ENCODE assay signal across 18 cellular contexts in the genomic region with DNA sequence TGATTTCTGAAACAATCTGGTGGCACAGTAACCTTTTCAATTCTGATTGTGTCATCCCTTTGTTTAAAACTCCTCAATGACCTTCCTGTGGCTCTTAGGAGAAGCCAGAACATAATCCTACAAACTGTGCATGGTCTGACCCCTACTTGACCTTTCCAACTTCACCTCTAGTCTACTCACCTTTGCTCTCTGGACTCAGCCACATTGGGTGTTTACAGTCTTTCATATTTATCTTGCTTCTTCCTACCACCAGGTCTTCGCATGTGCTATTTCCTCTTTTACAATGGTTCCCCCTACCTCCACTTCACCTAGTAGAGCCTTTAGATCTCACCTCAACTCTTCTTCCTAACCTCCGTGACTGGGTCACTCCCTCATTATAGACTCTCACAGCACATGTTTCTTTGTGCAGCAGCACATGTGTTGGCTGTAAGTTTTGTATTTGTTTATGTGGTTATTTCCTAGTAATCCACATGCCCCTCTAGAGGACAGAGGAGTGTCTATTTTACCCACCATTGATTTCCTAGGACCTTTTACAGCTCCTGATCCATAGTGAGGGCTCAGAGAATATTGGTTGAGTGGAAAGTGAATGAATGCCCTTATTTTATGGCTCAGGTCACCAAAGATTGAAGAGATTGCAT.
DNase-seq lines count a peak whose midpoint lies in the region; ATAC-seq, FAIRE-seq and TF ChIP-seq lines count a peak whose summit lies in the region.
"Had no signal": no experiment of that assay in that cellular context is flagged by ENCODE, and none has a peak within 500 bp of the region (broad histone marks: within the 10 kb centered on the region; RNA-seq: fewer than 3 reads in every experiment).

No MANE protein-coding gene starts in this region.

- no peak; the same call in 2 of the 3 replicates for ATAC-seq in HepG2
- no peak for ATAC-seq in HG02870 (IDR thresholded peaks at IDR 0.05; ENCODE audit: unreplicated experiment)
- no peak for ATAC-seq in T-cell (replicated peaks in 1 of 4)

- H4K91ac ChIP-seq in trophoblast cell (ENCODE audit: low read depth, low read length) = no peak overlapping the region

- H3K4me2 ChIP-seq in HepG2 (ENCODE audit: low read depth, low read length) = no peak overlapping the region
- H3K4me2 ChIP-seq in trophoblast cell (ENCODE audit: low read length) = no peak overlapping the region

- H3K36me3 ChIP-seq in bronchial epithelial cell (ENCODE audit: control insufficient read depth, insufficient read depth, low read length) (no peaks in the 10 kb centered on the region), HepG2 (replicated peaks in 1 of 2; ENCODE audit: control insufficient read depth in 1 of 2, insufficient read depth in 2 of 2, low read length in 2 of 2) (no peaks in the 10 kb centered on the region), trophoblast cell (ENCODE audit: control insufficient read depth in 1 of 2, insufficient read depth in 2 of 2, low read length in 2 of 2) (no peaks in the 10 kb centered on the region)

- no peak overlapping the region for H3K27ac Mint-ChIP-seq in T-cell
- H3K27ac Mint-ChIP-seq: CD4-positive, alpha-beta memory T cell had no signal

- H3K79me1 ChIP-seq in trophoblast cell (ENCODE audit: low read length) = no peaks in the 10 kb centered on the region

- no peak overlapping the region for H3K18ac ChIP-seq in trophoblast cell (ENCODE audit: low read length)

- H3K9me3 ChIP-seq in HepG2 (ENCODE audit: low read length) (no peaks in the 10 kb centered on the region), trophoblast cell (ENCODE audit: insufficient read depth, low read depth, low read length) (no peaks in the 10 kb centered on the region)

- DNase-seq in bronchial epithelial cell (ENCODE audit: low read depth) = no peak
- no peak for DNase-seq in HepG2 (ENCODE audit: low spot score)
- DNase-seq in trophoblast cell = no peak
- DNase-seq in T-cell = no peak
- DNase-seq in LoVo (ENCODE audit: low spot score) = no peak
- DNase-seq: C1 segment of cervical spinal cord; Calu3; CD4-positive, alpha-beta memory T cell; COR-L47; DMS53; DMS79 treated with DMSO at 0.1 percent for 48 hours; GF-D8; H7; HCEC 1CT had no signal

- in situ Hi-C loops in HepG2 (cut with HindIII; ENCODE audit: extremely low pct_ligation_motif_present, low pct_unique_long_range_greater_than_20kb) = no loop called here

- no peaks in the 10 kb centered on the region for H3K27me3 Mint-ChIP-seq in T-cell
- H3K27me3 Mint-ChIP-seq: CD4-positive, alpha-beta memory T cell had no signal

- no peak overlapping the region for H3K4me3 Mint-ChIP-seq in T-cell
- H3K4me3 Mint-ChIP-seq: CD4-positive, alpha-beta memory T cell had no signal

- H2BK120ac ChIP-seq in trophoblast cell (ENCODE audit: insufficient read depth, low read length, poor library complexity) = no peak overlapping the region

- no peak overlapping the region for H4K8ac ChIP-seq in trophoblast cell (ENCODE audit: low read depth, low read length)

- H3K23ac ChIP-seq in trophoblast cell (ENCODE audit: low read length) = no peak overlapping the region

- H4K20me1 ChIP-seq in HepG2 (ENCODE audit: insufficient read depth, low read length) = no peaks in the 10 kb centered on the region

- H3K4me1 ChIP-seq in HepG2 (ENCODE audit: insufficient read depth, low read length) = 0 out of 2 replicates have a peak, but pooled peaks cover 8% of the 10 kb centered on the region
- H3K4me1 ChIP-seq in trophoblast cell (ENCODE audit: control insufficient read depth in 1 of 2, insufficient read depth in 2 of 2, low read length in 2 of 2) = peaks cover 0 to under 1% of the 10 kb centered on the region in 2 experiments

- no peak for TF ChIP-seq POLR2A in HepG2 (IDR thresholded peaks at IDR 0.05; ENCODE audit: insufficient read depth in 1 of 2, low read depth in 2 of 2, low read length in 2 of 2)

- no peak for TF ChIP-seq EP300 in HepG2 (IDR thresholded peaks at IDR 0.05; ENCODE audit: low read depth in 2 of 2, low read length in 2 of 2)
- TF ChIP-seq EP300 in HepG2 (CRISPR knock-in tag; IDR thresholded peaks at IDR 0.05; ENCODE audit: borderline replicate concordance) = no peak

- no peak for TF ChIP-seq RAD21 in HepG2 (CRISPR knock-in tag; IDR thresholded peaks at IDR 0.05)

- H2BK5ac ChIP-seq in trophoblast cell (ENCODE audit: low read depth, low read length, poor library complexity) = no peak overlapping the region

- TF ChIP-seq CTCF in bronchial epithelial cell (IDR thresholded peaks at IDR 0.05; ENCODE audit: insufficient read depth, low read length, severe bottlenecking) (no peak), HepG2 (CRISPR knock-in tag; IDR thresholded peaks at IDR 0.05) (no peak)

- POLR2A ChIA-PET in HepG2 (lab: Yijun Ruan, JAX) = no interaction called here
- POLR2A ChIA-PET in T-cell (lab: Charles Lee) = no interaction called here

- H3K27ac ChIP-seq in HepG2 (ENCODE audit: extremely low read length, insufficient read depth, low read length) (no peak overlapping the region), trophoblast cell (ENCODE audit: low read depth, low read length) (no peak overlapping the region)

- no peak overlapping the region for H4K12ac ChIP-seq in trophoblast cell (ENCODE audit: low read depth, low read length)

- H3K14ac ChIP-seq in trophoblast cell (ENCODE audit: low read length) = no peak overlapping the region

- H3K27me3 ChIP-seq in bronchial epithelial cell (ENCODE audit: control insufficient read depth, insufficient read depth, low read length) (no peaks in the 10 kb centered on the region), HepG2 (ENCODE audit: control insufficient read depth in 1 of 2, insufficient read depth in 2 of 2, low read length in 2 of 2) (no peaks in the 10 kb centered on the region), trophoblast cell (ENCODE audit: insufficient read depth, low read length) (no peaks in the 10 kb centered on the region)

- H3K4me3 ChIP-seq in bronchial epithelial cell (ENCODE audit: low read depth, low read length) = no peak overlapping the region
- no peak overlapping the region for H3K4me3 ChIP-seq in HepG2 (replicated peaks in 1 of 3; ENCODE audit: insufficient read depth in 1 of 3, low read depth in 2 of 3, low read length in 3 of 3)
- no peak overlapping the region for H3K4me3 ChIP-seq in trophoblast cell (ENCODE audit: low read depth, low read length)

- no peaks in the 10 kb centered on the region for H3K36me3 Mint-ChIP-seq in T-cell
- H3K36me3 Mint-ChIP-seq: CD4-positive, alpha-beta memory T cell had no signal

- intact Hi-C loops in HepG2 (cut with micrococcal nuclease; ENCODE audit: unreplicated experiment) = no loop called here

- CTCF ChIA-PET in HepG2 (lab: Yijun Ruan, JAX; ENCODE audit: low intra/inter-chr PET ratio, low total read pairs) = no interaction called here
- CTCF ChIA-PET in T-cell (lab: Charles Lee) = no interaction called here

- H2BK12ac ChIP-seq in trophoblast cell (ENCODE audit: low read length) = no peak overlapping the region

- WGBS in HepG2 (ENCODE audit: low lambda C conversion rate) = 10% methylated on average over 2 of the region's 2 CpGs
- WGBS in trophoblast cell (ENCODE audit: extremely low coverage, insufficient coverage, insufficient read length) = no CpG with 5 or more reads among the region's 2 CpGs

- H3K9me3 Mint-ChIP-seq in T-cell = peaks cover 3 to 8% (median 7%) of the 10 kb centered on the region in 3 donors

- no peak overlapping the region for H2AFZ ChIP-seq in HepG2 (ENCODE audit: low read length)
- H2AFZ ChIP-seq in trophoblast cell (ENCODE audit: insufficient read depth, low read length, poor library complexity) = no peak overlapping the region

- FAIRE-seq in bronchial epithelial cell (lab: Jason Lieb, UNC) = peak; percentile 70
- FAIRE-seq in HepG2 (lab: Jason Lieb, UNC) = no peak
- FAIRE-seq: GM12891, GM18507, H1 had no signal

- no peak overlapping the region for H3K9ac ChIP-seq in HepG2 (ENCODE audit: insufficient read depth, low read depth, low read length)
- no peak overlapping the region for H3K9ac ChIP-seq in trophoblast cell (ENCODE audit: low read length)

- no peak overlapping the region for H3K4ac ChIP-seq in trophoblast cell (ENCODE audit: low read depth, low read length)

- H2AK5ac ChIP-seq in trophoblast cell (ENCODE audit: low read length) = peak overlapping the region; percentile 40

- BruUV-seq in HepG2 (replicated peaks; lab: Mats Ljungman, UMichigan) = no TSS peak

- H3K4me1 Mint-ChIP-seq in T-cell = no peaks in the 10 kb centered on the region
- H3K4me1 Mint-ChIP-seq: CD4-positive, alpha-beta memory T cell had no signal

- no peaks in the 10 kb centered on the region for H3K79me2 ChIP-seq in HepG2 (ENCODE audit: insufficient read depth, low read length)
- H3K79me2 ChIP-seq in trophoblast cell (ENCODE audit: control insufficient read depth, insufficient read depth, low read length, poor library complexity) = no peaks in the 10 kb centered on the region

TF ChIP-seq in HepG2, 621 proteins besides CTCF, POLR2A, EP300 and RAD21 (continues in another document):
- TF ChIP-seq ZNF709 (CRISPR knock-in tag; IDR thresholded peaks at IDR 0.05) = no peak
- 0 out of 2 replicates have a peak, but pooled peaks have one; percentile 34 for TF ChIP-seq NR2F6 (IDR thresholded peaks at IDR 0.05)
- TF ChIP-seq NR2F6 (CRISPR knock-in tag; IDR thresholded peaks at IDR 0.05) = no peak
- TF ChIP-seq NR2C2 (CRISPR knock-in tag; IDR thresholded peaks at IDR 0.05; ENCODE audit: borderline replicate concordance) = 0 out of 2 replicates have a peak, but pooled peaks have one; percentile 27
- TF ChIP-seq, protein P1, sequence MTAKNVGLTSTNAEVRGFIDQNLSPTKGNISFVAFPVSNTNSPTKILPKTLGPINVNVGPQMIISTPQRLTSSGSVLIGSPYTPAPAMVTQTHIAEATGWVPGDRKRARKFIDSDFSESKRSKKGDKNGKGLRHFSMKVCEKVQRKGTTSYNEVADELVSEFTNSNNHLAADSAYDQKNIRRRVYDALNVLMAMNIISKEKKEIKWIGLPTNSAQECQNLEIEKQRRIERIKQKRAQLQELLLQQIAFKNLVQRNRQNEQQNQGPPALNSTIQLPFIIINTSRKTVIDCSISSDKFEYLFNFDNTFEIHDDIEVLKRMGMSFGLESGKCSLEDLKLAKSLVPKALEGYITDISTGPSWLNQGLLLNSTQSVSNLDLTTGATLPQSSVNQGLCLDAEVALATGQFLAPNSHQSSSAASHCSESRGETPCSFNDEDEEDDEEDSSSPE (CRISPR knock-in tag; IDR thresholded peaks at IDR 0.05) = no peak
- 0 out of 2 replicates have a peak, but pooled peaks have one; percentile 39 for TF ChIP-seq ESRRA (CRISPR knock-in tag; IDR thresholded peaks at IDR 0.05; ENCODE audit: low read depth)
